ENCODE assay signal across 32 cellular contexts in genomic region chr7:101212014-101212413, GRCh38. TPM values are rescaled to one million over a fixed set of nuclear protein-coding genes. Genes with fewer than 3 reads are reported as not detected.
"Had no signal": no experiment of that assay in that cellular context is flagged by ENCODE, and none has a peak within 500 bp of the region (broad histone marks: within the 10 kb centered on the region; RNA-seq: fewer than 3 reads in every experiment).

No MANE protein-coding gene starts in this region.

- H3K4me3 Mint-ChIP-seq: activated naive CD8-positive, alpha-beta T cell treated with anti-CD3 and anti-CD28 coated beads, Interleukin-2, amount 50 U/mL, for 24 hours; activated T-cell treated with anti-CD3 and anti-CD28 coated beads, Interleukin-2, amount 50 U/mL, for 4 hours; T-helper 1 cell treated with Interleukin-12 subunit alpha and Interleukin-12 subunit beta and Interleukin-4 antibody, amounts not matched to agents 30 μg/mL and 1 μg/mL, for 36 hours; WTC11 had no signal

- H3K27ac Mint-ChIP-seq: activated naive CD4-positive, alpha-beta T cell treated with anti-CD3 and anti-CD28 coated beads, Interleukin-2, amount 50 U/mL, for 72 hours; activated naive CD8-positive, alpha-beta T cell treated with anti-CD3 and anti-CD28 coated beads, Interleukin-2, amount 50 U/mL, for 24 hours; T-helper 1 cell treated with Interleukin-12 subunit alpha and Interleukin-12 subunit beta and Interleukin-4 antibody, amounts not matched to agents 30 μg/mL and 1 μg/mL, for 36 hours; WTC11 had no signal

- H3K4me2 ChIP-seq: KMS-11 had no signal

- ATAC-seq: activated naive CD4-positive, alpha-beta T cell treated with anti-CD3 and anti-CD28 coated beads, Interleukin-2, amount 50 U/mL, for 72 hours; activated naive CD8-positive, alpha-beta T cell treated with anti-CD3 and anti-CD28 coated beads, Interleukin-2, amount 50 U/mL, for 24 hours; activated T-cell treated with anti-CD3 and anti-CD28 coated beads, Interleukin-2, amount 50 U/mL, for 4 hours; body of pancreas; Panc1; WTC11 had no signal

- H3K4me3 ChIP-seq: ascending aorta, body of pancreas, SJSA1 had no signal

- FAIRE-seq: bronchial epithelial cell had no signal

- H3K9me3 ChIP-seq: ascending aorta, body of pancreas, SJSA1 had no signal

- H3K27me3 Mint-ChIP-seq: activated naive CD8-positive, alpha-beta T cell treated with anti-CD3 and anti-CD28 coated beads, Interleukin-2, amount 50 U/mL, for 24 hours had no signal

- H3K9ac ChIP-seq: KMS-11 had no signal

- H3K27me3 ChIP-seq: ascending aorta, body of pancreas, SJSA1 had no signal

- H3K27ac ChIP-seq: ascending aorta, body of pancreas, KMS-11, SJSA1 had no signal

- DNase-seq: activated CD4-positive, alpha-beta T cell treated with anti-CD3 and anti-CD28 coated beads for 48 hours; activated CD4-positive, alpha-beta T cell treated with anti-CD3 and anti-CD28 coated beads, Interleukin-2, amount 50 U/mL, for 4 hours; activated CD4-positive, CD25-positive, alpha-beta regulatory T cell treated with anti-CD3 and anti-CD28 coated beads, Interleukin-2, amount 50 U/mL, for 72 hours; activated CD8-positive, alpha-beta memory T cell treated with anti-CD3 and anti-CD28 coated beads for 24 hours; activated effector memory CD4-positive, alpha-beta T cell treated with anti-CD3 and anti-CD28 coated beads, Interleukin-2, amount 50 U/mL, for 16 hours; activated naive CD4-positive, alpha-beta T cell treated with Interleukin-2 at 50 U/mL for 16 hours; activated naive CD8-positive, alpha-beta T cell treated with anti-CD3 and anti-CD28 coated beads, Interleukin-2, amount 50 U/mL, for 24 hours; activated T-cell treated with anti-CD3 and anti-CD28 coated beads, Interleukin-2, amount 50 U/mL, for 4 hours; amniotic stem cell; body of pancreas; central memory CD4-positive, alpha-beta T cell; NCI-H1092 treated with DMSO at 0.1 percent for 48 hours; NCI-H1417 treated with DMSO at 0.1 percent for 48 hours; NCI-H1694; NCI-H2029; NCI-H2107; NCI-H345; NCI-H510A; NCI-H526 treated with DMSO at 0.1 percent for 48 hours; NCI-H82; OCI-M1; Right ventricle myocardium superior; RPMI8226 had no signal

- H3K9me3 Mint-ChIP-seq: activated naive CD4-positive, alpha-beta T cell treated with anti-CD3 and anti-CD28 coated beads, Interleukin-2, amount 50 U/mL, for 72 hours; activated naive CD8-positive, alpha-beta T cell treated with anti-CD3 and anti-CD28 coated beads, Interleukin-2, amount 50 U/mL, for 24 hours; activated T-cell treated with anti-CD3 and anti-CD28 coated beads, Interleukin-2, amount 50 U/mL, for 4 hours; T-helper 1 cell treated with Interleukin-12 subunit alpha and Interleukin-12 subunit beta and Interleukin-4 antibody, amounts not matched to agents 30 μg/mL and 1 μg/mL, for 36 hours; WTC11 had no signal

RNA-seq across cellular contexts. Expression of gene MOGAT3, which starts 11.2 kb away (rescaled TPM):
- total RNA-seq: activated naive CD4-positive, alpha-beta T cell treated with anti-CD3 and anti-CD28 coated beads, Interleukin-2, amount 50 U/mL, for 72 hours; activated T-cell treated with anti-CD3 and anti-CD28 coated beads, Interleukin-2, amount 50 U/mL, for 4 hours; ascending aorta; body of pancreas; bronchial epithelial cell; MCF 10A; Right ventricle myocardium superior; SJSA1 had no signal

RNA-seq across cellular contexts. Expression of gene NAT16, which starts 31.9 kb away (rescaled TPM):
- total RNA-seq: activated naive CD4-positive, alpha-beta T cell treated with anti-CD3 and anti-CD28 coated beads, Interleukin-2, amount 50 U/mL, for 72 hours; activated T-cell treated with anti-CD3 and anti-CD28 coated beads, Interleukin-2, amount 50 U/mL, for 4 hours; ascending aorta; bronchial epithelial cell; MCF 10A; Right ventricle myocardium superior; SJSA1 had no signal
